ENCODE assay signal across 19 cellular contexts in the genomic region with DNA sequence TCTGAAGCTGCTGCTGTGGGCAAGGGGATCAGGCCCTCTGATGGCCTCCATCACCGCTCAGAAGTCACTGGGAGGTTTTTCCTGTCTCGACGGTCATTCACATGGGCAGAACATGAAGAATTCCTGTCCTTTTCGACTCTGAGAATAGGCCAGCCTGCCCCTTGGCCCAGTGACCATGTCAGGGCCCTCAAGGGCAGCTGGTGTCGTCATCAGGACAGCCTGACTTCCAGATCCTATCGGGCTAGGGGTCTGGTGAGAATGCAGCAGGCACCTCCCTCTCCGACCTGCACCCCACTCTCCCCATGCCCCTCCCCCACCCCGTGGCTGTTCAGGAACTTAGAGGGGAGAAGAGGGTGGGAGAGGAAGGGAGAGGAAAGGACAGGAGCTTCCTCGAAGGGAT. TPM values are rescaled to one million over a fixed set of nuclear protein-coding genes. Genes with fewer than 3 reads are reported as not detected.
DNase-seq lines count a peak whose midpoint lies in the region; ATAC-seq and TF ChIP-seq lines count a peak whose summit lies in the region.
"Had no signal": no experiment of that assay in that cellular context is flagged by ENCODE, and none has a peak within 500 bp of the region (broad histone marks: within the 10 kb centered on the region; RNA-seq: fewer than 3 reads in every experiment).

No MANE protein-coding gene starts in this region.

- H3K9ac ChIP-seq in mesenchymal stem cell (ENCODE audit: low read length), result peak overlapping the region; percentile 67

- no peak overlapping the region for H3K14ac ChIP-seq in mesenchymal stem cell (ENCODE audit: low read length in 2 of 2)

- no peak overlapping the region for H3K18ac ChIP-seq in mesenchymal stem cell (ENCODE audit: low read depth in 1 of 2, low read length in 2 of 2)

- no peak overlapping the region for H3K4me2 ChIP-seq in mesenchymal stem cell (ENCODE audit: low read length, poor library complexity, severe bottlenecking)

- intact Hi-C loops in CD4-positive, alpha-beta T cell (cut with DNase I, micrococcal nuclease), result no loop called here
- intact Hi-C loops in ascending aorta (cut with DNase I) (loop anchor here (10.0 kb wide), 1 partner anchor 858 kb away; the partner anchor contains the start of gene SLC35C1), testis (cut with DNase I; ENCODE audit: low total_unique reads) (no loop called here)

- H3K23ac ChIP-seq in mesenchymal stem cell (ENCODE audit: low read length in 2 of 2), result no peak overlapping the region

- peaks cover 14% of the 10 kb centered on the region for H3K4me1 Mint-ChIP-seq in CD4-positive, alpha-beta T cell (ENCODE audit: low read depth)
- H3K4me1 Mint-ChIP-seq in stimulated activated memory B cell treated with anti-CD40 and anti-IgM and Interleukin-4, amounts not matched to agents 10 μg/mL and 1 μg/mL and 100 μg/mL, for 72 hours, result peaks cover 78% of the 10 kb centered on the region
- H3K4me1 Mint-ChIP-seq in activated naive CD8-positive, alpha-beta T cell treated with anti-CD3 and anti-CD28 coated beads for 36 hours, result peaks cover 21% of the 10 kb centered on the region

- H3K36me3 ChIP-seq in ascending aorta, result no peaks in the 10 kb centered on the region
- H3K36me3 ChIP-seq in mesenchymal stem cell (ENCODE audit: control insufficient read depth in 1 of 2, insufficient read depth in 2 of 2, low read depth in 1 of 2, low read length in 2 of 2), result peaks cover 12 to 23% of the 10 kb centered on the region in 2 experiments
- H3K36me3 ChIP-seq in testis (ENCODE audit: low read depth, missing control alignments), result no peaks in the 10 kb centered on the region
- H3K36me3 ChIP-seq: Peyer's patch had no signal

- no peaks in the 10 kb centered on the region for H3K36me3 Mint-ChIP-seq in CD4-positive, alpha-beta T cell (ENCODE audit: low read depth)
- H3K36me3 Mint-ChIP-seq in stimulated activated memory B cell treated with anti-CD40 and anti-IgM and Interleukin-4, amounts not matched to agents 10 μg/mL and 1 μg/mL and 100 μg/mL, for 72 hours, result peaks cover 19% of the 10 kb centered on the region
- no peaks in the 10 kb centered on the region for H3K36me3 Mint-ChIP-seq in activated naive CD8-positive, alpha-beta T cell treated with anti-CD3 and anti-CD28 coated beads for 36 hours
- H3K36me3 Mint-ChIP-seq: activated naive CD8-positive, alpha-beta T cell had no signal

- H3K4me3 ChIP-seq in ascending aorta (no peak overlapping the region), mesenchymal stem cell (ENCODE audit: insufficient read depth in 1 of 2, low read depth in 1 of 2, low read length in 2 of 2) (no peak overlapping the region), testis (no peak overlapping the region)
- H3K4me3 ChIP-seq: K562, Peyer's patch had no signal

- no peak overlapping the region for H2BK120ac ChIP-seq in mesenchymal stem cell (ENCODE audit: low read depth, low read length)

- H2BK12ac ChIP-seq in mesenchymal stem cell (ENCODE audit: low read length in 2 of 2), result no peak overlapping the region

- H3K27me3 Mint-ChIP-seq in CD4-positive, alpha-beta T cell, result no peaks in the 10 kb centered on the region
- H3K27me3 Mint-ChIP-seq in stimulated activated memory B cell treated with anti-CD40 and anti-IgM and Interleukin-4, amounts not matched to agents 10 μg/mL and 1 μg/mL and 100 μg/mL, for 72 hours, result no peaks in the 10 kb centered on the region
- no peaks in the 10 kb centered on the region for H3K27me3 Mint-ChIP-seq in activated naive CD8-positive, alpha-beta T cell treated with anti-CD3 and anti-CD28 coated beads for 36 hours
- H3K27me3 Mint-ChIP-seq: activated naive CD8-positive, alpha-beta T cell had no signal

- 73% methylated on average over 7 of the region's 9 CpGs for WGBS in mesenchymal stem cell
- WGBS in testis, 2 donors, result 57 to 65% methylated on average over 9 of the region's 9 CpGs

- peaks cover 0 to 3% of the 10 kb centered on the region in 2 donors for H3K4me1 ChIP-seq in ascending aorta
- peaks cover 35% of the 10 kb centered on the region for H3K4me1 ChIP-seq in mesenchymal stem cell (ENCODE audit: control insufficient read depth, insufficient read depth, low read depth, low read length)
- H3K4me1 ChIP-seq in testis, result no peaks in the 10 kb centered on the region

- H4K8ac ChIP-seq in mesenchymal stem cell (ENCODE audit: low read length), result no peak overlapping the region

- H4K91ac ChIP-seq in mesenchymal stem cell (ENCODE audit: low read length), result no peak overlapping the region

- DNase-seq in CD4-positive, alpha-beta T cell, result no peak
- DNase-seq in ascending aorta (ENCODE audit: low spot score in 2 of 2) (no peak), mesenchymal stem cell (no peak), testis (no peak)
- no peak for DNase-seq in activated naive CD8-positive, alpha-beta T cell treated with anti-CD3 and anti-CD28 coated beads for 36 hours
- DNase-seq: activated CD4-positive, alpha-beta T cell treated with anti-CD3 and anti-CD28 coated beads, Interleukin-2, amount 10 ng/mL, durations not matched to agents 7 days and 5 days; effector CD4-positive, alpha-beta T cell; HCEC 1CT; NCI-H524 treated with DMSO at 0.1 percent for 48 hours; nucleus accumbens; Peyer's patch; stimulated activated CD4-positive, alpha-beta T cell treated with anti-CD3 and anti-CD28 coated beads, Interleukin-4, amount 100 ng/mL, for 24 hours; T-helper 2 cell had no signal

- H3K27ac ChIP-seq in CD4-positive, alpha-beta T cell (ENCODE audit: low read depth, low read length), result no peak overlapping the region
- peak overlapping the region; percentile 4 to 38 for H3K27ac ChIP-seq in ascending aorta
- H3K27ac ChIP-seq in mesenchymal stem cell (ENCODE audit: low read length, poor library complexity, severe bottlenecking), result no peak overlapping the region
- no peak overlapping the region for H3K27ac ChIP-seq in testis

- H3K4me3 Mint-ChIP-seq in CD4-positive, alpha-beta T cell, result peak overlapping the region; percentile 48
- peak overlapping the region; percentile 29 for H3K4me3 Mint-ChIP-seq in stimulated activated memory B cell treated with anti-CD40 and anti-IgM and Interleukin-4, amounts not matched to agents 10 μg/mL and 1 μg/mL and 100 μg/mL, for 72 hours
- no peak overlapping the region for H3K4me3 Mint-ChIP-seq in activated naive CD8-positive, alpha-beta T cell treated with anti-CD3 and anti-CD28 coated beads for 36 hours
- H3K4me3 Mint-ChIP-seq: activated CD4-positive, alpha-beta T cell treated with anti-CD3 and anti-CD28 coated beads, Interleukin-2, amount 10 ng/mL, durations not matched to agents 7 days and 5 days; activated T-helper 17 cell treated with anti-CD3 and anti-CD28 coated beads, Interleukin-2, amount 50 U/mL, for 72 hours had no signal

- no peaks in the 10 kb centered on the region for H3K9me3 ChIP-seq in CD4-positive, alpha-beta T cell (ENCODE audit: control insufficient read depth, low read length)
- H3K9me3 ChIP-seq in ascending aorta, result no peaks in the 10 kb centered on the region
- no peaks in the 10 kb centered on the region for H3K9me3 ChIP-seq in mesenchymal stem cell (ENCODE audit: control insufficient read depth, low read length)
- no peaks in the 10 kb centered on the region for H3K9me3 ChIP-seq in testis
- H3K9me3 ChIP-seq: Peyer's patch had no signal

- no peak for ATAC-seq in CD4-positive, alpha-beta T cell (ENCODE audit: poor library complexity)
- no peak for ATAC-seq in stimulated activated memory B cell treated with anti-CD40 and anti-IgM and Interleukin-4, amounts not matched to agents 10 μg/mL and 1 μg/mL and 100 μg/mL, for 72 hours
- no peak for ATAC-seq in GM18502 (IDR thresholded peaks at IDR 0.05; ENCODE audit: poor library complexity, unreplicated experiment)
- ATAC-seq: activated T-helper 17 cell treated with anti-CD3 and anti-CD28 coated beads, Interleukin-2, amount 50 U/mL, for 72 hours; esophagus mucosa; K562 had no signal

- H3K79me1 ChIP-seq in mesenchymal stem cell (replicated peaks; ENCODE audit: low read length, poor library complexity, severe bottlenecking), result peaks cover 24% of the 10 kb centered on the region

- TF ChIP-seq CTCF in CD4-positive, alpha-beta T cell (IDR thresholded peaks at IDR 0.05), result no peak
- TF ChIP-seq CTCF in ascending aorta (IDR thresholded peaks at IDR 0.05) (no peak), testis (IDR thresholded peaks at IDR 0.05) (no peak)

- H2AK5ac ChIP-seq in mesenchymal stem cell (ENCODE audit: low read length, severe bottlenecking), result no peak overlapping the region

- H3K27me3 ChIP-seq in CD4-positive, alpha-beta T cell (ENCODE audit: control insufficient read depth, insufficient read depth, low read length), result no peaks in the 10 kb centered on the region
- H3K27me3 ChIP-seq in ascending aorta, result no peaks in the 10 kb centered on the region
- H3K27me3 ChIP-seq in mesenchymal stem cell (ENCODE audit: control insufficient read depth in 1 of 2, insufficient read depth in 1 of 2, low read length in 2 of 2), result no peaks in the 10 kb centered on the region
- H3K27me3 ChIP-seq in testis, result no peaks in the 10 kb centered on the region
- H3K27me3 ChIP-seq: Peyer's patch had no signal

- H3K4ac ChIP-seq in mesenchymal stem cell (ENCODE audit: low read depth in 1 of 2, low read length in 2 of 2), result no peak overlapping the region

- POLR2A ChIA-PET in CD4-positive, alpha-beta T cell (lab: Charles Lee), result no interaction called here

- H2AFZ ChIP-seq in mesenchymal stem cell (ENCODE audit: low read depth, low read length), result no peak overlapping the region

- H3K9me3 Mint-ChIP-seq in CD4-positive, alpha-beta T cell, result no peaks in the 10 kb centered on the region
- H3K9me3 Mint-ChIP-seq in stimulated activated memory B cell treated with anti-CD40 and anti-IgM and Interleukin-4, amounts not matched to agents 10 μg/mL and 1 μg/mL and 100 μg/mL, for 72 hours, result no peaks in the 10 kb centered on the region
- H3K9me3 Mint-ChIP-seq in activated naive CD8-positive, alpha-beta T cell treated with anti-CD3 and anti-CD28 coated beads for 36 hours, result no peaks in the 10 kb centered on the region
- H3K9me3 Mint-ChIP-seq: activated CD4-positive, alpha-beta T cell treated with anti-CD3 and anti-CD28 coated beads, Interleukin-2, amount 10 ng/mL, durations not matched to agents 7 days and 5 days; activated T-helper 17 cell treated with anti-CD3 and anti-CD28 coated beads, Interleukin-2, amount 50 U/mL, for 72 hours had no signal

- H2BK5ac ChIP-seq in mesenchymal stem cell (ENCODE audit: low read depth, low read length, poor library complexity, severe bottlenecking), result no peak overlapping the region

- no peak overlapping the region for H3K27ac Mint-ChIP-seq in CD4-positive, alpha-beta T cell
- H3K27ac Mint-ChIP-seq in stimulated activated memory B cell treated with anti-CD40 and anti-IgM and Interleukin-4, amounts not matched to agents 10 μg/mL and 1 μg/mL and 100 μg/mL, for 72 hours, result no peak overlapping the region
- no peak overlapping the region for H3K27ac Mint-ChIP-seq in activated naive CD8-positive, alpha-beta T cell treated with anti-CD3 and anti-CD28 coated beads for 36 hours
- H3K27ac Mint-ChIP-seq: activated CD4-positive, alpha-beta T cell treated with anti-CD3 and anti-CD28 coated beads, Interleukin-2, amount 10 ng/mL, durations not matched to agents 7 days and 5 days; activated naive CD8-positive, alpha-beta T cell; activated T-helper 17 cell treated with anti-CD3 and anti-CD28 coated beads, Interleukin-2, amount 50 U/mL, for 72 hours had no signal

- TF ChIP-seq POLR2A in testis (IDR thresholded peaks at IDR 0.05), result no peak

- CTCF ChIA-PET in CD4-positive, alpha-beta T cell (lab: Charles Lee), result interaction anchor here (2.4 kb wide), 1 partner anchor 11 kb away, joined by 7 read pairs; no protein-coding TSS in a partner anchor

- no peak overlapping the region for H2BK15ac ChIP-seq in mesenchymal stem cell (ENCODE audit: low read depth, poor library complexity, severe bottlenecking)

RNA-seq across cellular contexts. Expression of gene TP53I11, which starts 3.6 kb away (rescaled TPM):
- 1 to 10 TPM; 3.5 to 4.6 TPM for total RNA-seq in CD4-positive, alpha-beta T cell
- 266 TPM for total RNA-seq in ascending aorta
- polyA plus RNA-seq in mesenchymal stem cell (2013, experiment 1 of 2), result 235 TPM
- 235 TPM for polyA plus RNA-seq in mesenchymal stem cell (2013, experiment 2 of 2)
- 10 to 100 TPM; 19.9 to 28.7 TPM for total RNA-seq in testis
- 29.7 TPM for polyA plus RNA-seq in testis (ENCODE audit: insufficient read depth, low read depth, low replicate concordance)
- total RNA-seq in activated naive CD8-positive, alpha-beta T cell treated with anti-CD3 and anti-CD28 coated beads for 36 hours, result 10 to 100 TPM; 12.5 to 14.0 TPM

Comparison
In these comparisons a context has a peak if more than half of its experiments do, and no peak if none do; other contexts are left out.
1. H3K27ac ChIP-seq: peak in ascending aorta (2 of 2); none in CD4-positive, alpha-beta T cell (single experiment), mesenchymal stem cell (single experiment) and testis (0 of 2).